1 cellular context compared by ENCODE assay signal in the genomic region with DNA sequence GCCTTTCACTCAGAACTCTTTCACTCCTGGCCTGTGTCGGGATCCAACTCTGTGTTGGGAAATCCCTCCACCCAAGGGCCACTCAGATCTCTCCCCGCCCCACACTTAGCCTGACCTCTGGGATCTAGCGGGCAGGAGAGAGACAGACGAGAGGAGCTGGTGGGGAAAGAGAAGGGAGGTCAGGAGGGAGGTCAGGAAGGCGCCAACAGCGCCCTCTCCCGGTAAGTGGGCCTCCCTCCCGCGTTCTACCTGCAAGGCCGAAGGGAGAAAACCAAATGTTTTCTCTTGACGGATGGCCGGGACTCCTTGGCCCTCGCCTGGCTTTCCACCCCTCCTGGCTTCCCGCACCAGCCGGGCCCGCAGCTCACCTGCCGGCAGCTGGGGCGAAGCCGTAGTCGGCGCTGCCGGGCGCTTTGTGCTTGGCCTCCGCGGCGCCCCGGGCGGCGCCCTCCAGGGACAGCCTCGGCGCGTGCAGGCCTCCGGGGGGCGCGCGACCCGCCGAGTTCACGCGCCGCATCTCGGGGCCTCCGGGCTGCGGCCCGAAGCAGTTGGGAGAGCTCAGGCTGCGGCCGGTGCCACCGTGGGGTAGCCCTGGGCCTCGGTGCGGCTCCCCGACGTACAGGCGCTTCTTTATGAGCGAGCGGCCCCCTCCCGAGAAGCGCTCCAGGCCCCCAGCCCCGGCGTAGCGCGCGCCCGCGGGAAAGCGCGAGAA.
TF ChIP-seq lines count a peak whose summit lies in the region.

No MANE protein-coding gene starts in this region.

TF ChIP-seq in HepG2, 621 proteins besides CTCF, POLR2A, EP300 and RAD21 (continued from another document and continues in another):
- TF ChIP-seq, protein P1, sequence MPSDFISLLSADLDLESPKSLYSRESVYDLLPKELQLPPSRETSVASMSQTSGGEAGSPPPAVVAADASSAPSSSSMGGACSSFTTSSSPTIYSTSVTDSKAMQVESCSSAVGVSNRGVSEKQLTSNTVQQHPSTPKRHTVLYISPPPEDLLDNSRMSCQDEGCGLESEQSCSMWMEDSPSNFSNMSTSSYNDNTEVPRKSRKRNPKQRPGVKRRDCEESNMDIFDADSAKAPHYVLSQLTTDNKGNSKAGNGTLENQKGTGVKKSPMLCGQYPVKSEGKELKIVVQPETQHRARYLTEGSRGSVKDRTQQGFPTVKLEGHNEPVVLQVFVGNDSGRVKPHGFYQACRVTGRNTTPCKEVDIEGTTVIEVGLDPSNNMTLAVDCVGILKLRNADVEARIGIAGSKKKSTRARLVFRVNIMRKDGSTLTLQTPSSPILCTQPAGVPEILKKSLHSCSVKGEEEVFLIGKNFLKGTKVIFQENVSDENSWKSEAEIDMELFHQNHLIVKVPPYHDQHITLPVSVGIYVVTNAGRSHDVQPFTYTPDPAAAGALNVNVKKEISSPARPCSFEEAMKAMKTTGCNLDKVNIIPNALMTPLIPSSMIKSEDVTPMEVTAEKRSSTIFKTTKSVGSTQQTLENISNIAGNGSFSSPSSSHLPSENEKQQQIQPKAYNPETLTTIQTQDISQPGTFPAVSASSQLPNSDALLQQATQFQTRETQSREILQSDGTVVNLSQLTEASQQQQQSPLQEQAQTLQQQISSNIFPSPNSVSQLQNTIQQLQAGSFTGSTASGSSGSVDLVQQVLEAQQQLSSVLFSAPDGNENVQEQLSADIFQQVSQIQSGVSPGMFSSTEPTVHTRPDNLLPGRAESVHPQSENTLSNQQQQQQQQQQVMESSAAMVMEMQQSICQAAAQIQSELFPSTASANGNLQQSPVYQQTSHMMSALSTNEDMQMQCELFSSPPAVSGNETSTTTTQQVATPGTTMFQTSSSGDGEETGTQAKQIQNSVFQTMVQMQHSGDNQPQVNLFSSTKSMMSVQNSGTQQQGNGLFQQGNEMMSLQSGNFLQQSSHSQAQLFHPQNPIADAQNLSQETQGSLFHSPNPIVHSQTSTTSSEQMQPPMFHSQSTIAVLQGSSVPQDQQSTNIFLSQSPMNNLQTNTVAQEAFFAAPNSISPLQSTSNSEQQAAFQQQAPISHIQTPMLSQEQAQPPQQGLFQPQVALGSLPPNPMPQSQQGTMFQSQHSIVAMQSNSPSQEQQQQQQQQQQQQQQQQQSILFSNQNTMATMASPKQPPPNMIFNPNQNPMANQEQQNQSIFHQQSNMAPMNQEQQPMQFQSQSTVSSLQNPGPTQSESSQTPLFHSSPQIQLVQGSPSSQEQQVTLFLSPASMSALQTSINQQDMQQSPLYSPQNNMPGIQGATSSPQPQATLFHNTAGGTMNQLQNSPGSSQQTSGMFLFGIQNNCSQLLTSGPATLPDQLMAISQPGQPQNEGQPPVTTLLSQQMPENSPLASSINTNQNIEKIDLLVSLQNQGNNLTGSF (CRISPR knock-in tag; IDR thresholded peaks at IDR 0.05): no peak
- TF ChIP-seq ZSCAN30 (CRISPR knock-in tag; IDR thresholded peaks at IDR 0.05) (no peak), SYNCRIP (IDR thresholded peaks at IDR 0.05; ENCODE audit: insufficient read depth, low read depth, low read length) (no peak), RAD51 (IDR thresholded peaks at IDR 0.05; ENCODE audit: borderline replicate concordance) (no peak), MED13 (CRISPR knock-in tag; IDR thresholded peaks at IDR 0.05) (no peak), ATF4 (CRISPR knock-in tag; IDR thresholded peaks at IDR 0.05) (no peak), GABPB1 (CRISPR knock-in tag; IDR thresholded peaks at IDR 0.05) (peak; percentile 35; the same call in 1 of the 2 replicates), ASH2L (IDR thresholded peaks at IDR 0.05; ENCODE audit: insufficient read length, low read depth, low read length) (no peak), SRY (CRISPR knock-in tag; IDR thresholded peaks at IDR 0.05) (no peak), YEATS2 (CRISPR knock-in tag; IDR thresholded peaks at IDR 0.05; ENCODE audit: borderline replicate concordance) (no peak), TAF1 (CRISPR knock-in tag; IDR thresholded peaks at IDR 0.05) (no peak), ZBTB8A (CRISPR knock-in tag; IDR thresholded peaks at IDR 0.05; ENCODE audit: borderline replicate concordance, low read depth) (no peak), ZFP36L1 (CRISPR knock-in tag; IDR thresholded peaks at IDR 0.05) (no peak), TP53 (CRISPR knock-in tag; conservative IDR thresholded peaks at IDR 0.05) (no peak), ZMYM3 (CRISPR knock-in tag; IDR thresholded peaks at IDR 0.05) (0 out of 2 replicates have a peak, but pooled peaks have one; percentile 25), ZNF652 (CRISPR knock-in tag; IDR thresholded peaks at IDR 0.05; ENCODE audit: borderline replicate concordance, low read depth) (no peak), WIZ (CRISPR knock-in tag; IDR thresholded peaks at IDR 0.05) (no peak)
- TF ChIP-seq, protein P2, sequence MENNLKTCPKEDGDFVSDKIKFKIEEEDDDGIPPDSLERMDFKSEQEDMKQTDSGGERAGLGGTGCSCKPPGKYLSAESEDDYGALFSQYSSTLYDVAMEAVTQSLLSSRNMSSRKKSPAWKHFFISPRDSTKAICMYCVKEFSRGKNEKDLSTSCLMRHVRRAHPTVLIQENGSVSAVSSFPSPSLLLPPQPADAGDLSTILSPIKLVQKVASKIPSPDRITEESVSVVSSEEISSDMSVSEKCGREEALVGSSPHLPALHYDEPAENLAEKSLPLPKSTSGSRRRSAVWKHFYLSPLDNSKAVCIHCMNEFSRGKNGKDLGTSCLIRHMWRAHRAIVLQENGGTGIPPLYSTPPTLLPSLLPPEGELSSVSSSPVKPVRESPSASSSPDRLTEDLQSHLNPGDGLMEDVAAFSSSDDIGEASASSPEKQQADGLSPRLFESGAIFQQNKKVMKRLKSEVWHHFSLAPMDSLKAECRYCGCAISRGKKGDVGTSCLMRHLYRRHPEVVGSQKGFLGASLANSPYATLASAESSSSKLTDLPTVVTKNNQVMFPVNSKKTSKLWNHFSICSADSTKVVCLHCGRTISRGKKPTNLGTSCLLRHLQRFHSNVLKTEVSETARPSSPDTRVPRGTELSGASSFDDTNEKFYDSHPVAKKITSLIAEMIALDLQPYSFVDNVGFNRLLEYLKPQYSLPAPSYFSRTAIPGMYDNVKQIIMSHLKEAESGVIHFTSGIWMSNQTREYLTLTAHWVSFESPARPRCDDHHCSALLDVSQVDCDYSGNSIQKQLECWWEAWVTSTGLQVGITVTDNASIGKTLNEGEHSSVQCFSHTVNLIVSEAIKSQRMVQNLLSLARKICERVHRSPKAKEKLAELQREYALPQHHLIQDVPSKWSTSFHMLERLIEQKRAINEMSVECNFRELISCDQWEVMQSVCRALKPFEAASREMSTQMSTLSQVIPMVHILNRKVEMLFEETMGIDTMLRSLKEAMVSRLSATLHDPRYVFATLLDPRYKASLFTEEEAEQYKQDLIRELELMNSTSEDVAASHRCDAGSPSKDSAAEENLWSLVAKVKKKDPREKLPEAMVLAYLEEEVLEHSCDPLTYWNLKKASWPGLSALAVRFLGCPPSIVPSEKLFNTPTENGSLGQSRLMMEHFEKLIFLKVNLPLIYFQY (CRISPR knock-in tag; IDR thresholded peaks at IDR 0.05; ENCODE audit: borderline replicate concordance): no peak
- TF ChIP-seq, protein P3, sequence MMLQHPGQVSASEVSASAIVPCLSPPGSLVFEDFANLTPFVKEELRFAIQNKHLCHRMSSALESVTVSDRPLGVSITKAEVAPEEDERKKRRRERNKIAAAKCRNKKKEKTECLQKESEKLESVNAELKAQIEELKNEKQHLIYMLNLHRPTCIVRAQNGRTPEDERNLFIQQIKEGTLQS (CRISPR knock-in tag; IDR thresholded peaks at IDR 0.05): no peak
- TF ChIP-seq, protein P4, sequence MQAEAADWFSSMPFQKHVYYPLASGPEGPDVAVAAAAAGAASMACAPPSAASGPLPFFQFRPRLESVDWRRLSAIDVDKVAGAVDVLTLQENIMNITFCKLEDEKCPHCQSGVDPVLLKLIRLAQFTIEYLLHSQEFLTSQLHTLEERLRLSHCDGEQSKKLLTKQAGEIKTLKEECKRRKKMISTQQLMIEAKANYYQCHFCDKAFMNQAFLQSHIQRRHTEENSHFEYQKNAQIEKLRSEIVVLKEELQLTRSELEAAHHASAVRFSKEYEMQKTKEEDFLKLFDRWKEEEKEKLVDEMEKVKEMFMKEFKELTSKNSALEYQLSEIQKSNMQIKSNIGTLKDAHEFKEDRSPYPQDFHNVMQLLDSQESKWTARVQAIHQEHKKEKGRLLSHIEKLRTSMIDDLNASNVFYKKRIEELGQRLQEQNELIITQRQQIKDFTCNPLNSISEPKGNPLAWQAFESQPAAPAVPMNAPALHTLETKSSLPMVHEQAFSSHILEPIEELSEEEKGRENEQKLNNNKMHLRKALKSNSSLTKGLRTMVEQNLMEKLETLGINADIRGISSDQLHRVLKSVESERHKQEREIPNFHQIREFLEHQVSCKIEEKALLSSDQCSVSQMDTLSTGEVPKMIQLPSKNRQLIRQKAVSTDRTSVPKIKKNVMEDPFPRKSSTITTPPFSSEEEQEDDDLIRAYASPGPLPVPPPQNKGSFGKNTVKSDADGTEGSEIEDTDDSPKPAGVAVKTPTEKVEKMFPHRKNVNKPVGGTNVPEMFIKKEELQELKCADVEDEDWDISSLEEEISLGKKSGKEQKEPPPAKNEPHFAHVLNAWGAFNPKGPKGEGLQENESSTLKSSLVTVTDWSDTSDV (CRISPR knock-in tag; IDR thresholded peaks at IDR 0.05): no peak
- TF ChIP-seq, protein P5, sequence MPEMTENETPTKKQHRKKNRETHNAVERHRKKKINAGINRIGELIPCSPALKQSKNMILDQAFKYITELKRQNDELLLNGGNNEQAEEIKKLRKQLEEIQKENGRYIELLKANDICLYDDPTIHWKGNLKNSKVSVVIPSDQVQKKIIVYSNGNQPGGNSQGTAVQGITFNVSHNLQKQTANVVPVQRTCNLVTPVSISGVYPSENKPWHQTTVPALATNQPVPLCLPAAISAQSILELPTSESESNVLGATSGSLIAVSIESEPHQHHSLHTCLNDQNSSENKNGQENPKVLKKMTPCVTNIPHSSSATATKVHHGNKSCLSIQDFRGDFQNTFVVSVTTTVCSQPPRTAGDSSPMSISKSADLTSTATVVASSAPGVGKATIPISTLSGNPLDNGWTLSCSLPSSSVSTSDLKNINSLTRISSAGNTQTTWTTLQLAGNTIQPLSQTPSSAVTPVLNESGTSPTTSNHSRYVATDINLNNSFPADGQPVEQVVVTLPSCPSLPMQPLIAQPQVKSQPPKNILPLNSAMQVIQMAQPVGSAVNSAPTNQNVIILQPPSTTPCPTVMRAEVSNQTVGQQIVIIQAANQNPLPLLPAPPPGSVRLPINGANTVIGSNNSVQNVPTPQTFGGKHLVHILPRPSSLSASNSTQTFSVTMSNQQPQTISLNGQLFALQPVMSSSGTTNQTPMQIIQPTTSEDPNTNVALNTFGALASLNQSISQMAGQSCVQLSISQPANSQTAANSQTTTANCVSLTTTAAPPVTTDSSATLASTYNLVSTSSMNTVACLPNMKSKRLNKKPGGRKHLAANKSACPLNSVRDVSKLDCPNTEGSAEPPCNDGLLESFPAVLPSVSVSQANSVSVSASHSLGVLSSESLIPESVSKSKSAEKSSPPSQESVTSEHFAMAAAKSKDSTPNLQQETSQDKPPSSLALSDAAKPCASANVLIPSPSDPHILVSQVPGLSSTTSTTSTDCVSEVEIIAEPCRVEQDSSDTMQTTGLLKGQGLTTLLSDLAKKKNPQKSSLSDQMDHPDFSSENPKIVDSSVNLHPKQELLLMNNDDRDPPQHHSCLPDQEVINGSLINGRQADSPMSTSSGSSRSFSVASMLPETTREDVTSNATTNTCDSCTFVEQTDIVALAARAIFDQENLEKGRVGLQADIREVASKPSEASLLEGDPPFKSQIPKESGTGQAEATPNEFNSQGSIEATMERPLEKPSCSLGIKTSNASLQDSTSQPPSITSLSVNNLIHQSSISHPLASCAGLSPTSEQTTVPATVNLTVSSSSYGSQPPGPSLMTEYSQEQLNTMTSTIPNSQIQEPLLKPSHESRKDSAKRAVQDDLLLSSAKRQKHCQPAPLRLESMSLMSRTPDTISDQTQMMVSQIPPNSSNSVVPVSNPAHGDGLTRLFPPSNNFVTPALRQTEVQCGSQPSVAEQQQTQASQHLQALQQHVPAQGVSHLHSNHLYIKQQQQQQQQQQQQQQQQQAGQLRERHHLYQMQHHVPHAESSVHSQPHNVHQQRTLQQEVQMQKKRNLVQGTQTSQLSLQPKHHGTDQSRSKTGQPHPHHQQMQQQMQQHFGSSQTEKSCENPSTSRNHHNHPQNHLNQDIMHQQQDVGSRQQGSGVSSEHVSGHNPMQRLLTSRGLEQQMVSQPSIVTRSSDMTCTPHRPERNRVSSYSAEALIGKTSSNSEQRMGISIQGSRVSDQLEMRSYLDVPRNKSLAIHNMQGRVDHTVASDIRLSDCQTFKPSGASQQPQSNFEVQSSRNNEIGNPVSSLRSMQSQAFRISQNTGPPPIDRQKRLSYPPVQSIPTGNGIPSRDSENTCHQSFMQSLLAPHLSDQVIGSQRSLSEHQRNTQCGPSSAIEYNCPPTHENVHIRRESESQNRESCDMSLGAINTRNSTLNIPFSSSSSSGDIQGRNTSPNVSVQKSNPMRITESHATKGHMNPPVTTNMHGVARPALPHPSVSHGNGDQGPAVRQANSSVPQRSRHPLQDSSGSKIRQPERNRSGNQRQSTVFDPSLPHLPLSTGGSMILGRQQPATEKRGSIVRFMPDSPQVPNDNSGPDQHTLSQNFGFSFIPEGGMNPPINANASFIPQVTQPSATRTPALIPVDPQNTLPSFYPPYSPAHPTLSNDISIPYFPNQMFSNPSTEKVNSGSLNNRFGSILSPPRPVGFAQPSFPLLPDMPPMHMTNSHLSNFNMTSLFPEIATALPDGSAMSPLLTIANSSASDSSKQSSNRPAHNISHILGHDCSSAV (CRISPR knock-in tag; IDR thresholded peaks at IDR 0.05; ENCODE audit: borderline replicate concordance): no peak
- TF ChIP-seq, protein P6, sequence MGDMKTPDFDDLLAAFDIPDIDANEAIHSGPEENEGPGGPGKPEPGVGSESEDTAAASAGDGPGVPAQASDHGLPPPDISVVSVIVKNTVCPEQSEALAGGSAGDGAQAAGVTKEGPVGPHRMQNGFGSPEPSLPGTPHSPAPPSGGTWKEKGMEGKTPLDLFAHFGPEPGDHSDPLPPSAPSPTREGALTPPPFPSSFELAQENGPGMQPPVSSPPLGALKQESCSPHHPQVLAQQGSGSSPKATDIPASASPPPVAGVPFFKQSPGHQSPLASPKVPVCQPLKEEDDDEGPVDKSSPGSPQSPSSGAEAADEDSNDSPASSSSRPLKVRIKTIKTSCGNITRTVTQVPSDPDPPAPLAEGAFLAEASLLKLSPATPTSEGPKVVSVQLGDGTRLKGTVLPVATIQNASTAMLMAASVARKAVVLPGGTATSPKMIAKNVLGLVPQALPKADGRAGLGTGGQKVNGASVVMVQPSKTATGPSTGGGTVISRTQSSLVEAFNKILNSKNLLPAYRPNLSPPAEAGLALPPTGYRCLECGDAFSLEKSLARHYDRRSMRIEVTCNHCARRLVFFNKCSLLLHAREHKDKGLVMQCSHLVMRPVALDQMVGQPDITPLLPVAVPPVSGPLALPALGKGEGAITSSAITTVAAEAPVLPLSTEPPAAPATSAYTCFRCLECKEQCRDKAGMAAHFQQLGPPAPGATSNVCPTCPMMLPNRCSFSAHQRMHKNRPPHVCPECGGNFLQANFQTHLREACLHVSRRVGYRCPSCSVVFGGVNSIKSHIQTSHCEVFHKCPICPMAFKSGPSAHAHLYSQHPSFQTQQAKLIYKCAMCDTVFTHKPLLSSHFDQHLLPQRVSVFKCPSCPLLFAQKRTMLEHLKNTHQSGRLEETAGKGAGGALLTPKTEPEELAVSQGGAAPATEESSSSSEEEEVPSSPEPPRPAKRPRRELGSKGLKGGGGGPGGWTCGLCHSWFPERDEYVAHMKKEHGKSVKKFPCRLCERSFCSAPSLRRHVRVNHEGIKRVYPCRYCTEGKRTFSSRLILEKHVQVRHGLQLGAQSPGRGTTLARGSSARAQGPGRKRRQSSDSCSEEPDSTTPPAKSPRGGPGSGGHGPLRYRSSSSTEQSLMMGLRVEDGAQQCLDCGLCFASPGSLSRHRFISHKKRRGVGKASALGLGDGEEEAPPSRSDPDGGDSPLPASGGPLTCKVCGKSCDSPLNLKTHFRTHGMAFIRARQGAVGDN (CRISPR knock-in tag; IDR thresholded peaks at IDR 0.05): peak; percentile 39
